ENCODE assay signal across 1 cellular context in genomic region chr2:78887436-78887835, GRCh38.
TF ChIP-seq lines count a peak whose summit lies in the region.

No MANE protein-coding gene starts in this region.

TF ChIP-seq in GM23338, 12 proteins besides CTCF, POLR2A, EP300 and RAD21:
- no peak for TF ChIP-seq JUNB (IDR thresholded peaks at IDR 0.05; ENCODE audit: unreplicated experiment)
- no peak for TF ChIP-seq ZNF331 (CRISPR knock-in tag; IDR thresholded peaks at IDR 0.05; ENCODE audit: low read depth)
- no peak for TF ChIP-seq ZNF114 (CRISPR knock-in tag; IDR thresholded peaks at IDR 0.05)
- TF ChIP-seq NANOG (IDR thresholded peaks at IDR 0.05; ENCODE audit: borderline replicate concordance) = no peak
- no peak for TF ChIP-seq CREB1 (CRISPR knock-in tag; IDR thresholded peaks at IDR 0.05; ENCODE audit: low read depth)
- no peak for TF ChIP-seq ETS1 (IDR thresholded peaks at IDR 0.05)
- TF ChIP-seq REST (IDR thresholded peaks at IDR 0.05; ENCODE audit: unreplicated experiment) = no peak
- no peak for TF ChIP-seq POLR2AphosphoS5 (IDR thresholded peaks at IDR 0.05; ENCODE audit: low read depth)
- no peak for TF ChIP-seq ZNF462 (CRISPR knock-in tag; IDR thresholded peaks at IDR 0.05)
- TF ChIP-seq EZH2phosphoT487 (IDR thresholded peaks at IDR 0.05; ENCODE audit: unreplicated experiment) = no peak
- no peak for TF ChIP-seq STAT1 (IDR thresholded peaks at IDR 0.05; ENCODE audit: unreplicated experiment)
- TF ChIP-seq EZH2 (IDR thresholded peaks at IDR 0.05; ENCODE audit: low read depth, unreplicated experiment) = no peak
TF ChIP-seq in GM23338: peak in this region for 0.
